ENCODE assay signal across 2 cellular contexts in genomic region chr1:161733526-161733925, GRCh38.
TF ChIP-seq lines count a peak whose summit lies in the region.

No MANE protein-coding gene starts in this region.

TF ChIP-seq in IMR-90, 13 proteins besides CTCF, POLR2A, EP300 and RAD21:
- TF ChIP-seq MAFK (IDR thresholded peaks at IDR 0.05; ENCODE audit: low read depth, low read length) (no peak), NFE2L2 (IDR thresholded peaks at IDR 0.05; ENCODE audit: low read depth, low read length) (no peak), SMC3 (IDR thresholded peaks at IDR 0.05; ENCODE audit: low read depth, low read length) (no peak), USF2 (IDR thresholded peaks at IDR 0.05; ENCODE audit: low read depth, low read length) (no peak), RCOR1 (IDR thresholded peaks at IDR 0.05; ENCODE audit: insufficient replicate concordance, low read length) (no peak), CEBPB (IDR thresholded peaks at IDR 0.05; ENCODE audit: low read depth, low read length) (peak; percentile 96), MXI1 (IDR thresholded peaks at IDR 0.05; ENCODE audit: borderline replicate concordance, low read depth, low read length) (no peak), ELK1 (IDR thresholded peaks at IDR 0.05; ENCODE audit: borderline replicate concordance, low read depth, low read length) (no peak), FOS (IDR thresholded peaks at IDR 0.05; ENCODE audit: low read depth, low read length) (peak; percentile 67; the same call in 1 of the 2 replicates), CHD1 (IDR thresholded peaks at IDR 0.05; ENCODE audit: low read depth, low read length) (no peak), MAZ (IDR thresholded peaks at IDR 0.05; ENCODE audit: borderline replicate concordance, low read depth, low read length) (no peak), RFX5 (IDR thresholded peaks at IDR 0.05; ENCODE audit: low read depth, low read length) (no peak)

TF ChIP-seq in GM12891, 5 proteins besides CTCF, POLR2A, EP300 and RAD21:
- no peak for TF ChIP-seq PAX5 (IDR thresholded peaks at IDR 0.05; ENCODE audit: insufficient read depth, low read length, severe bottlenecking)
- TF ChIP-seq POU2F2 (IDR thresholded peaks at IDR 0.05; ENCODE audit: low read depth, low read length), result no peak
- no peak for TF ChIP-seq SPI1 (IDR thresholded peaks at IDR 0.05; ENCODE audit: low read depth, low read length)
- TF ChIP-seq POLR2AphosphoS5 (IDR thresholded peaks at IDR 0.05; ENCODE audit: low read depth, low read length), result no peak
- no peak for TF ChIP-seq TAF1 (IDR thresholded peaks at IDR 0.05; ENCODE audit: low read depth, low read length)
TF ChIP-seq in GM12891: peak in this region for 0.
